ENCODE assay signal across 8 cellular contexts in genomic region chr4:113636877-113637276, GRCh38.
DNase-seq lines count a peak whose midpoint lies in the region; ATAC-seq and TF ChIP-seq lines count a peak whose summit lies in the region.

No MANE protein-coding gene starts in this region.

- H3F3A ChIP-seq in PC-9 (ENCODE audit: insufficient read depth, low read depth): no peaks in the 10 kb centered on the region

- no peaks in the 10 kb centered on the region for H3K9me2 ChIP-seq in PC-9 (ENCODE audit: insufficient read depth)

- TF ChIP-seq CTCF in AG10803 (conservative IDR thresholded peaks at IDR 0.05; ENCODE audit: low read length) (no peak), PC-9 (conservative IDR thresholded peaks at IDR 0.05) (no peak), MCF 10A (IDR thresholded peaks at IDR 0.05; ENCODE audit: unreplicated experiment) (no peak)

- POLR2A ChIA-PET in PC-9 (lab: Charles Lee; ENCODE audit: unreplicated experiment) (no interaction called here), MCF 10A (lab: Yijun Ruan, JAX) (no interaction called here)

- no peak overlapping the region for H2AFZ ChIP-seq in PC-9

- H3K4me1 ChIP-seq in PC-9 (replicated peaks; ENCODE audit: insufficient read depth): peaks cover 10% of the 10 kb centered on the region

- 0 out of 2 replicates have a peak, but pooled peaks cover 3% of the 10 kb centered on the region for H4K20me1 ChIP-seq in PC-9 (ENCODE audit: insufficient read depth)

- peaks cover 23% of the 10 kb centered on the region for H3K4me1 Mint-ChIP-seq in MCF 10A (ENCODE audit: insufficient read depth, unreplicated experiment)
- peaks cover 49% of the 10 kb centered on the region for H3K4me1 Mint-ChIP-seq in stimulated activated memory B cell treated with anti-CD40 and anti-IgM and Interleukin-4, amounts not matched to agents 10 μg/mL and 1 μg/mL and 100 μg/mL, for 72 hours

- CTCF ChIA-PET in PC-9 (lab: Charles Lee) (no interaction called here), MCF 10A (lab: Yijun Ruan, JAX) (interaction anchor here (1.0 to 1.3 kb wide), 2 partner anchors 38 to 89 kb away, joined by 3 to 4 read pairs; no protein-coding TSS in a partner anchor)

- no peak overlapping the region for H3K27ac ChIP-seq in PC-9

- BruUV-seq in PC-9 (replicated peaks; lab: Mats Ljungman, UMichigan) (no TSS peak), MCF 10A (replicated peaks; lab: Mats Ljungman, UMichigan) (no TSS peak)

- H3K4me3 ChIP-seq in AG10803 (ENCODE audit: low read length) (no peak overlapping the region), PC-9 (no peak overlapping the region)

- H3K79me2 ChIP-seq in PC-9 (ENCODE audit: low read depth): no peaks in the 10 kb centered on the region

- H3K36me3 ChIP-seq in PC-9 (ENCODE audit: low read depth): no peaks in the 10 kb centered on the region

- no peaks in the 10 kb centered on the region for H3K27me3 Mint-ChIP-seq in MCF 10A (ENCODE audit: insufficient read depth, unreplicated experiment)
- H3K27me3 Mint-ChIP-seq in stimulated activated memory B cell treated with anti-CD40 and anti-IgM and Interleukin-4, amounts not matched to agents 10 μg/mL and 1 μg/mL and 100 μg/mL, for 72 hours: no peaks in the 10 kb centered on the region

- DNase-seq in AG10803 (ENCODE audit: low read depth) (peak; percentile 60), H4 (ENCODE audit: low spot score) (peak; percentile 66), PC-9 (peak; percentile 18 to 79), MCF 10A (ENCODE audit: unreplicated experiment) (peak; percentile 37), left colon (no peak), NCI-H187 treated with DMSO at 0.1 percent for 48 hours (lab: John Stamatoyannopoulos, UW) (no peak), occipital lobe (lab: John Stamatoyannopoulos, UW) (no peak)

- H3K4me3 Mint-ChIP-seq in MCF 10A (ENCODE audit: unreplicated experiment): no peak overlapping the region
- H3K4me3 Mint-ChIP-seq in stimulated activated memory B cell treated with anti-CD40 and anti-IgM and Interleukin-4, amounts not matched to agents 10 μg/mL and 1 μg/mL and 100 μg/mL, for 72 hours: peak overlapping the region; percentile 18

- no peaks in the 10 kb centered on the region; the same call in 1 of the 2 replicates for H3K27me3 ChIP-seq in PC-9 (ENCODE audit: insufficient read depth, low read depth)

- ATAC-seq in stimulated activated memory B cell treated with anti-CD40 and anti-IgM and Interleukin-4, amounts not matched to agents 10 μg/mL and 1 μg/mL and 100 μg/mL, for 72 hours: peak; percentile 65
- no peak for ATAC-seq in left colon

- H3K4me2 ChIP-seq in PC-9: no peak overlapping the region

- H3K27ac Mint-ChIP-seq in MCF 10A (ENCODE audit: low read depth, unreplicated experiment): no peak overlapping the region
- peak overlapping the region; percentile 86 for H3K27ac Mint-ChIP-seq in stimulated activated memory B cell treated with anti-CD40 and anti-IgM and Interleukin-4, amounts not matched to agents 10 μg/mL and 1 μg/mL and 100 μg/mL, for 72 hours

- H3K9me3 Mint-ChIP-seq in MCF 10A (ENCODE audit: unreplicated experiment): no peaks in the 10 kb centered on the region
- H3K9me3 Mint-ChIP-seq in stimulated activated memory B cell treated with anti-CD40 and anti-IgM and Interleukin-4, amounts not matched to agents 10 μg/mL and 1 μg/mL and 100 μg/mL, for 72 hours: peaks cover 7% of the 10 kb centered on the region

- H3K9me3 ChIP-seq in PC-9 (ENCODE audit: insufficient read depth, low read depth): no peaks in the 10 kb centered on the region

- intact Hi-C loops in PC-9 (cut with micrococcal nuclease; ENCODE audit: unreplicated experiment) (loop anchor here (2.0 kb wide), 1 partner anchor 124 kb away; the partner anchor contains the start of gene CAMK2D), MCF 10A (cut with micrococcal nuclease) (no loop called here), left colon (cut with DNase I, micrococcal nuclease) (no loop called here)

- no peaks in the 10 kb centered on the region for H3K36me3 Mint-ChIP-seq in MCF 10A (ENCODE audit: insufficient read depth, unreplicated experiment)
- peaks cover 11% of the 10 kb centered on the region for H3K36me3 Mint-ChIP-seq in stimulated activated memory B cell treated with anti-CD40 and anti-IgM and Interleukin-4, amounts not matched to agents 10 μg/mL and 1 μg/mL and 100 μg/mL, for 72 hours

Comparison
In these comparisons a context has a peak if more than half of its experiments do, and no peak if none do; other contexts are left out.
1. DNase-seq: peak in AG10803 (single experiment), H4 (single experiment), PC-9 (2 of 2) and MCF 10A (single experiment); none in left colon (0 of 2), NCI-H187 treated with DMSO at 0.1 percent for 48 hours (single experiment) and occipital lobe (single experiment).